Comparison of ENCODE assay signal across 13 cellular contexts in the genomic region with DNA sequence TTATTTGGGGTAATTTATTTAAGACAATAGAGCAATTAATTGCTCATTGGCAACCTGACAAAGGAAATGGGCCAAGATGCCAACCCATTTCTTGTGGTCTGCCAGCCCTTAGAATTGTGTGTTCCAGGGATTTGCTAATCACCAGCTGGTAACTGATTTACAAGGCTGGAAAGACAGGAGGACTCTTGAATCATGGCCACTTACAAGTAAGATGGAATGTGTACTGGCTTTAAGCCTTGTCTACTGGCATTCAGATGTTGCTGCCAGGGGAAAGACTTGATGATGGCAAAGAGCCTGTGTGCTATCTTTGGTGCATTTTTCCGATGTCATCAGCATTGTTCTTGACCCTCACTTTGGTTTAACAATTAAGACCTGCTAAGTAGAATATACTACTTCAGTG.
DNase-seq lines count a peak whose midpoint lies in the region; ATAC-seq and TF ChIP-seq lines count a peak whose summit lies in the region.
"Had no signal": no experiment of that assay in that cellular context is flagged by ENCODE, and none has a peak within 500 bp of the region (broad histone marks: within the 10 kb centered on the region; RNA-seq: fewer than 3 reads in every experiment).

No MANE protein-coding gene starts in this region.

- H3K9me3 ChIP-seq in right atrium auricular region (no peaks in the 10 kb centered on the region), aorta (ENCODE audit: control insufficient read depth, low read length) (no peaks in the 10 kb centered on the region), tibial artery (no peaks in the 10 kb centered on the region)
- H3K9me3 ChIP-seq: uterus had no signal

- no peaks in the 10 kb centered on the region for H3K27me3 ChIP-seq in right atrium auricular region
- no peaks in the 10 kb centered on the region for H3K27me3 ChIP-seq in aorta (ENCODE audit: control insufficient read depth in 1 of 2, insufficient read depth in 2 of 2, low read length in 1 of 2)
- H3K27me3 ChIP-seq in tibial artery = no peaks in the 10 kb centered on the region
- H3K27me3 ChIP-seq: uterus had no signal

- H3K4me1 ChIP-seq in right atrium auricular region (peaks cover 0 to 7% of the 10 kb centered on the region in 2 donors), aorta (ENCODE audit: control insufficient read depth in 1 of 2, insufficient read depth in 2 of 2, low read length in 2 of 2) (peaks cover 0 to 7% of the 10 kb centered on the region in 2 donors), tibial artery (peaks cover 0 to 9% (median 2%) of the 10 kb centered on the region in 4 donors)
- H3K4me1 ChIP-seq: parathyroid adenoma, uterus had no signal

- intact Hi-C loops in Right ventricle myocardium superior (cut with DNase I) = no loop called here
- intact Hi-C loops in aorta (cut with DNase I) = no loop called here
- intact Hi-C loops in tibial artery (cut with DNase I; ENCODE audit: low total_unique reads) = no loop called here

- no peak for TF ChIP-seq CTCF in right atrium auricular region (IDR thresholded peaks at IDR 0.05)
- TF ChIP-seq CTCF in tibial artery (IDR thresholded peaks at IDR 0.05) = no peak

- no peak overlapping the region for H3K27ac ChIP-seq in right atrium auricular region
- H3K27ac ChIP-seq in aorta (ENCODE audit: low read depth in 1 of 2, low read length in 2 of 2) = no peak overlapping the region
- no peak overlapping the region for H3K27ac ChIP-seq in tibial artery
- H3K27ac ChIP-seq: parathyroid adenoma, uterus had no signal

- H3K36me3 ChIP-seq in right atrium auricular region = no peaks in the 10 kb centered on the region
- H3K36me3 ChIP-seq in aorta (ENCODE audit: control insufficient read depth in 1 of 2, insufficient read depth in 2 of 2, low read length in 1 of 2) = no peaks in the 10 kb centered on the region
- H3K36me3 ChIP-seq in tibial artery = no peaks in the 10 kb centered on the region
- H3K36me3 ChIP-seq: uterus had no signal

- ATAC-seq in Right ventricle myocardium superior (ENCODE audit: poor library complexity) (peak; percentile 91), aorta (ENCODE audit: low FRiP score) (peak; percentile 15)
- ATAC-seq: PC-3 had no signal

- H3K4me3 ChIP-seq in right atrium auricular region (no peak overlapping the region), aorta (ENCODE audit: low read length in 2 of 2) (no peak overlapping the region), tibial artery (no peak overlapping the region)
- H3K4me3 ChIP-seq: uterus had no signal

- WGBS in aorta, 2 donors = 4 to 5% methylated on average over 1 of the region's 1 CpG

- DNase-seq in Right ventricle myocardium superior (no peak), right atrium auricular region (ENCODE audit: low spot score) (no peak), astrocyte of the hippocampus (ENCODE audit: low read depth, low spot score) (peak; percentile 69), kidney glomerular epithelial cell (lab: John Stamatoyannopoulos, UW) (peak; percentile 52), aorta (no peak), tibial artery (no peak)
- no peak for DNase-seq in stimulated activated CD4-positive, alpha-beta T cell treated with anti-CD3 and anti-CD28 coated beads, Interleukin-1b, Interleukin-23, amount 100 ng/mL, for 48 hours
- DNase-seq in activated naive CD4-positive, alpha-beta T cell treated with Interleukin-2 at 50 U/mL for 16 hours = no peak
- DNase-seq: activated CD4-positive, alpha-beta T cell treated with anti-CD3 and anti-CD28 coated beads, Interleukin-2, amount 10 ng/mL, durations not matched to agents 24 days and 14 days; NCI-H226; PC-3; uterus had no signal

Comparison
In these comparisons a context has a peak if more than half of its experiments do, and no peak if none do; other contexts are left out.
1. DNase-seq: peak in astrocyte of the hippocampus (single experiment) and kidney glomerular epithelial cell (single experiment); none in Right ventricle myocardium superior (single experiment), right atrium auricular region (single experiment), aorta (0 of 2), tibial artery (0 of 2), stimulated activated CD4-positive, alpha-beta T cell treated with anti-CD3 and anti-CD28 coated beads, Interleukin-1b, Interleukin-23, amount 100 ng/mL, for 48 hours (single experiment) and activated naive CD4-positive, alpha-beta T cell treated with Interleukin-2 at 50 U/mL for 16 hours (single experiment).